In genomic region chr1:89490389-89490788, GRCh38 we compare ENCODE assay signal across 28 cellular contexts.
"Had no signal": no experiment of that assay in that cellular context is flagged by ENCODE, and none has a peak within 500 bp of the region (broad histone marks: within the 10 kb centered on the region; RNA-seq: fewer than 3 reads in every experiment).

No MANE protein-coding gene starts in this region.

- H3K4me1 ChIP-seq: stomach, suprapubic skin, testis, thyroid gland, tibial artery, tibial nerve, transverse colon, uterus, vagina had no signal

- ATAC-seq: stimulated activated effector memory CD8-positive, alpha-beta T cell treated with anti-CD3 and anti-CD28 coated beads, Interleukin-12 subunit alpha, Interleukin-12 subunit beta, amount 100 ng/mL, for 72 hours; stimulated activated memory B cell treated with anti-CD40 and anti-IgM and Interleukin-4, amounts not matched to agents 10 μg/mL and 1 μg/mL and 100 μg/mL, for 72 hours; stimulated activated naive B cell treated with anti-CD40 and anti-IgM and Interleukin-4, amounts not matched to agents 10 μg/mL and 1 μg/mL and 100 μg/mL, for 72 hours; stimulated activated naive CD8-positive, alpha-beta T cell treated with anti-CD3 and anti-CD28 coated beads, Interleukin-15, amount 100 ng/mL, for 72 hours; stimulated activated naive CD8-positive, alpha-beta T cell treated with anti-CD3 and anti-CD28 coated beads, Interleukin-15, Interleukin-2, amounts not matched to agents 100 U/mL and 50 U/mL, for 24 hours had no signal

- H3K27ac ChIP-seq: stomach, suprapubic skin, testis, thoracic aorta, thyroid gland, tibial artery, tibial nerve, transverse colon, upper lobe of left lung, uterus, vagina had no signal

- H3K9me3 ChIP-seq: stomach, suprapubic skin, testis, thoracic aorta, thyroid gland, tibial artery, tibial nerve, transverse colon, upper lobe of left lung, uterus, vagina had no signal

- H3K36me3 ChIP-seq: stomach, suprapubic skin, thoracic aorta, thyroid gland, tibial artery, tibial nerve, transverse colon, upper lobe of left lung, uterus, vagina had no signal

- H3K4me3 Mint-ChIP-seq: stimulated activated effector memory CD8-positive, alpha-beta T cell treated with anti-CD3 and anti-CD28 coated beads, Interleukin-12 subunit alpha, Interleukin-12 subunit beta, amount 100 ng/mL, for 72 hours; stimulated activated memory B cell treated with anti-CD40 and anti-IgM and Interleukin-4, amounts not matched to agents 10 μg/mL and 1 μg/mL and 100 μg/mL, for 72 hours; stimulated activated naive B cell treated with anti-CD40 and anti-IgM and Interleukin-4, amounts not matched to agents 10 μg/mL and 1 μg/mL and 100 μg/mL, for 72 hours; stimulated activated naive CD8-positive, alpha-beta T cell treated with anti-CD3 and anti-CD28 coated beads, Interleukin-15, amount 100 ng/mL, for 72 hours; stimulated activated naive CD8-positive, alpha-beta T cell treated with anti-CD3 and anti-CD28 coated beads, Interleukin-15, Interleukin-2, amounts not matched to agents 100 ng/mL and 50 ng/mL, for 24 hours; type B pancreatic cell had no signal

- H3K4me1 Mint-ChIP-seq: stimulated activated memory B cell treated with anti-CD40 and anti-IgM and Interleukin-4, amounts not matched to agents 10 μg/mL and 1 μg/mL and 100 μg/mL, for 72 hours; stimulated activated naive B cell treated with anti-CD40 and anti-IgM and Interleukin-4, amounts not matched to agents 10 μg/mL and 1 μg/mL and 100 μg/mL, for 72 hours had no signal

- H3K27me3 Mint-ChIP-seq: stimulated activated memory B cell treated with anti-CD40 and anti-IgM and Interleukin-4, amounts not matched to agents 10 μg/mL and 1 μg/mL and 100 μg/mL, for 72 hours; stimulated activated naive CD8-positive, alpha-beta T cell treated with anti-CD3 and anti-CD28 coated beads, Interleukin-15, Interleukin-2, amounts not matched to agents 100 ng/mL and 50 ng/mL, for 24 hours had no signal

- H3K27ac Mint-ChIP-seq: stimulated activated effector memory CD8-positive, alpha-beta T cell treated with anti-CD3 and anti-CD28 coated beads, Interleukin-12 subunit alpha, Interleukin-12 subunit beta, amount 100 ng/mL, for 72 hours; stimulated activated memory B cell treated with anti-CD40 and anti-IgM and Interleukin-4, amounts not matched to agents 10 μg/mL and 1 μg/mL and 100 μg/mL, for 72 hours; stimulated activated naive B cell treated with anti-CD40 and anti-IgM and Interleukin-4, amounts not matched to agents 10 μg/mL and 1 μg/mL and 100 μg/mL, for 72 hours; stimulated activated naive CD8-positive, alpha-beta T cell treated with anti-CD3 and anti-CD28 coated beads, Interleukin-15, amount 100 ng/mL, for 72 hours; stimulated activated naive CD8-positive, alpha-beta T cell treated with anti-CD3 and anti-CD28 coated beads, Interleukin-15, Interleukin-2, amounts not matched to agents 100 ng/mL and 50 ng/mL, for 24 hours; type B pancreatic cell had no signal

- DNase-seq: stimulated activated CD4-positive, alpha-beta T cell treated with anti-CD3 and anti-CD28 coated beads, Interleukin-2, amount 100 ng/mL, for 48 hours; stimulated activated CD4-positive, alpha-beta T cell treated with anti-CD3 and anti-CD28 coated beads, Interleukin-4, amount 100 ng/mL, for 1 hour; stimulated activated CD4-positive, alpha-beta T cell treated with anti-CD3 and anti-CD28 coated beads, Interleukin-4, amount 100 ng/mL, for 24 hours; stimulated activated CD4-positive, alpha-beta T cell treated with anti-CD3 and anti-CD28 coated beads, Interleukin-4, amount 100 ng/mL, for 4 hours; stimulated activated CD8-positive, alpha-beta memory T cell treated with anti-CD3 and anti-CD28 coated beads, Interleukin-4, amount 100 ng/mL, for 48 hours; stimulated activated naive B cell treated with anti-CD40 and anti-IgM and Interleukin-4, amounts not matched to agents 10 μg/mL and 1 μg/mL and 100 μg/mL, for 72 hours; stimulated activated naive CD4-positive, alpha-beta T cell; stimulated activated naive CD4-positive, alpha-beta T cell treated with Interleukin-2 at 50 U/mL for 16 hours; stimulated activated naive CD8-positive, alpha-beta T cell treated with anti-CD3 and anti-CD28 coated beads, Interleukin-15, amount 100 ng/mL, for 72 hours; stimulated activated naive CD8-positive, alpha-beta T cell treated with anti-CD3 and anti-CD28 coated beads, Interleukin-15, Interleukin-2, amounts not matched to agents 100 U/mL and 50 U/mL, for 24 hours; stomach; substantia nigra; testis; thyroid gland; tibial artery; transverse colon; trophoblast cell; uterus had no signal

- H3K36me3 Mint-ChIP-seq: stimulated activated effector memory CD8-positive, alpha-beta T cell treated with anti-CD3 and anti-CD28 coated beads, Interleukin-12 subunit alpha, Interleukin-12 subunit beta, amount 100 ng/mL, for 72 hours; type B pancreatic cell had no signal

- H3K4me3 ChIP-seq: stomach, suprapubic skin, testis, thoracic aorta, thyroid gland, tibial artery, tibial nerve, transverse colon, upper lobe of left lung, uterus, vagina had no signal

- FAIRE-seq: urothelium cell line had no signal

- H3K27me3 ChIP-seq: stomach, suprapubic skin, testis, thyroid gland, tibial artery, tibial nerve, transverse colon, upper lobe of left lung, uterus, vagina had no signal

- H3K9me3 Mint-ChIP-seq: stimulated activated memory B cell treated with anti-CD40 and anti-IgM and Interleukin-4, amounts not matched to agents 10 μg/mL and 1 μg/mL and 100 μg/mL, for 72 hours had no signal
